ENCODE assay signal across 9 cellular contexts in the genomic region with DNA sequence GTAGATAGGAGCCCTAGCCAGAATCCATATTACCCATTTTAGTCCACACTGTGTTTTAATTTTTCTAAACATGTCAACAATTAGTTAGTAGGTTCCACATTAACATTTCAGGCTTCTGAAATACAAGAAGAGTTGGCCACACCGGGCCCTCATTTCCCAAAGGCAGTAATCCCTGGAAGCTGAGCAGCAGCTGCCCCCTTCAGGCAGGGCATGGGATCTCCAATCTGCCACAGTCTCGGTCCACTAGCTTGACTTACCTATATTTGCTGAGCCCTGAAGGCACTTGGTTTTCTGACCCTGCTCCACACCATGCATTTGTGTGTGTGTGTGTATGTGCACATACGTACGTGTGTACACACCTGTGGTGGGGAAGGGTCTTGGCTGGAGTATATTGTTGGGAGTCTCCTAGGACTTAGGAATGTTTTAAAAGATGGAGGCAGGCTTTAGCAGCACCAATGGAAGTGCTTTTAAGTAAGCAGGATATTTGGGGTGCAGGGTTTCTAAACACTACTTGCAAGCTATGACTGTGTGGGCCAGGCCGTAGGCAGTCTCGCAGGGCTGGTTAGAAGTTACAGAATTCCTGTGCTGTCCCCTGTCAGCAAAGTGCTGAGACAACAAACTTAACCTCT.
DNase-seq lines count a peak whose midpoint lies in the region; ATAC-seq and TF ChIP-seq lines count a peak whose summit lies in the region.
"Had no signal": no experiment of that assay in that cellular context is flagged by ENCODE, and none has a peak within 500 bp of the region (broad histone marks: within the 10 kb centered on the region; RNA-seq: fewer than 3 reads in every experiment).

No MANE protein-coding gene starts in this region.

- TF ChIP-seq POLR2A in GM18505 (IDR thresholded peaks at IDR 0.05; ENCODE audit: borderline replicate concordance, extremely low read depth, insufficient read depth, insufficient read length): no peak

- H3K27ac Mint-ChIP-seq in CD14-positive monocyte: no peak overlapping the region

- intact Hi-C loops in CD14-positive monocyte (cut with micrococcal nuclease): no loop called here

- ATAC-seq in GM18867 (IDR thresholded peaks at IDR 0.05; ENCODE audit: unreplicated experiment) (peak; percentile 64), foreskin keratinocyte (peak; percentile 62), HG02981 (IDR thresholded peaks at IDR 0.05; ENCODE audit: unreplicated experiment) (no peak), GM18505 (IDR thresholded peaks at IDR 0.05; ENCODE audit: unreplicated experiment) (no peak), HG02970 (IDR thresholded peaks at IDR 0.05; ENCODE audit: low FRiP score, unreplicated experiment) (no peak)

- H3K4me3 Mint-ChIP-seq in CD14-positive monocyte: no peak overlapping the region

- H3K27me3 Mint-ChIP-seq in CD14-positive monocyte (ENCODE audit: low read depth in 3 of 3): peaks cover 0 to 7% (median 3%) of the 10 kb centered on the region in 3 donors

- H3K36me3 Mint-ChIP-seq in CD14-positive monocyte: no peaks in the 10 kb centered on the region

- H3K27ac ChIP-seq in foreskin keratinocyte: no peak overlapping the region

- H3K4me1 ChIP-seq in foreskin keratinocyte: no peaks in the 10 kb centered on the region

- no peaks in the 10 kb centered on the region for H3K27me3 ChIP-seq in foreskin keratinocyte

- TF ChIP-seq CTCF in CD14-positive monocyte (IDR thresholded peaks at IDR 0.05): peak; percentile 5
- peak; percentile 55 for TF ChIP-seq CTCF in foreskin keratinocyte (conservative IDR thresholded peaks at IDR 0.05)

- no peaks in the 10 kb centered on the region for H3K4me1 Mint-ChIP-seq in CD14-positive monocyte

- peaks cover 0 to 2% (median 0%) of the 10 kb centered on the region in 7 donors for H3K9me3 Mint-ChIP-seq in CD14-positive monocyte

- DNase-seq in CD14-positive monocyte (ENCODE audit: low spot score) (no peak), NCI-H524 (lab: John Stamatoyannopoulos, UW) (peak; percentile 25 to 78), foreskin keratinocyte (no peak), C1 segment of cervical spinal cord (lab: John Stamatoyannopoulos, UW) (no peak)
- DNase-seq: activated CD4-positive, alpha-beta T cell treated with anti-CD3 and anti-CD28 coated beads, Interleukin-2, amount 50 U/mL, for 1 hour had no signal

Comparison
In these comparisons a context has a peak if more than half of its experiments do, and no peak if none do; other contexts are left out.
1. DNase-seq: peak in NCI-H524 (2 of 2); none in CD14-positive monocyte (single experiment), foreskin keratinocyte (0 of 2) and C1 segment of cervical spinal cord (0 of 14).
2. ATAC-seq: peak in GM18867 (single experiment) and foreskin keratinocyte (single experiment); none in HG02981 (single experiment), GM18505 (single experiment) and HG02970 (single experiment).